24 cellular contexts compared by ENCODE assay signal in the genomic region with DNA sequence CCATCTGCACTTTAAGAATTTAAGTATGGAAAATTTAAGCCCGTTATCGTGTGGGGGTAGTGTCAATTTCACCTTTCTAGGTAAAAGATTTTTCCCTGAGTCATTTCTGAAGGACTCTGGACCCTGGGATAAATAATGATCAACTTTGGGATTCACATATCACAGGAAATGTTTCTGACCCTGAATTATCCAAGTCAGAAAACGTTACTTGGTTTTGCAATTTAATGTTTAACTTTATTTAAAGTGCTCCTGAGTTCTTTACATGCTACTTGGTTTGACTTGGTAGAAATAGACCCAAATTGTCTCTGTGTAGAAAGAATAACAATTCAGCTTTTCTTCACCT. TPM values are rescaled to one million over a fixed set of nuclear protein-coding genes. Genes with fewer than 3 reads are reported as not detected.
"Had no signal": no experiment of that assay in that cellular context is flagged by ENCODE, and none has a peak within 500 bp of the region (broad histone marks: within the 10 kb centered on the region; RNA-seq: fewer than 3 reads in every experiment).

No MANE protein-coding gene starts in this region.

- H3K27me3 ChIP-seq: right atrium auricular region had no signal

- H3K4me3 ChIP-seq: dorsolateral prefrontal cortex, heart left ventricle, psoas muscle, right atrium auricular region had no signal

- H3K27ac ChIP-seq: dorsolateral prefrontal cortex, heart left ventricle, neutrophil, psoas muscle, right atrium auricular region had no signal

- H3K36me3 ChIP-seq: heart left ventricle, neutrophil, right atrium auricular region had no signal

- ATAC-seq: esophagus mucosa; heart left ventricle; left ventricle myocardium superior; naive thymus-derived CD4-positive, alpha-beta T cell; psoas muscle had no signal

- H3K4me1 ChIP-seq: heart left ventricle, psoas muscle, right atrium auricular region had no signal

- DNase-seq: cortex of kidney; dorsolateral prefrontal cortex; effector CD8-positive, alpha-beta T cell; heart left ventricle; hippocampal formation; left ventricle myocardium superior; naive thymus-derived CD4-positive, alpha-beta T cell; psoas muscle; small intestine; stimulated activated CD4-positive, alpha-beta T cell treated with anti-CD3 and anti-CD28 coated beads, Interleukin-12 subunit alpha, Interleukin-12 subunit beta, amount 100 ng/mL, for 4 hours; trophoblast cell had no signal

- H3K9me3 ChIP-seq: neutrophil, psoas muscle, right atrium auricular region had no signal

RNA-seq across cellular contexts. Expression of a gene that starts 1.5 kb away (rescaled TPM):
- total RNA-seq: esophagus mucosa, fibroblast of lung, frontal cortex, glomerular endothelial cell, heart left ventricle, left ventricle myocardium superior, lung microvascular endothelial cell, mesenteric fat pad, osteoblast, psoas muscle, right atrium auricular region, urinary bladder had no signal
- polyA plus RNA-seq: heart left ventricle; naive thymus-derived CD4-positive, alpha-beta T cell; neural cell; psoas muscle; urinary bladder had no signal

RNA-seq across cellular contexts. Expression of a gene that starts 43.7 kb away (rescaled TPM):
- total RNA-seq: dorsolateral prefrontal cortex; esophagus mucosa; fibroblast of lung; frontal cortex; glomerular endothelial cell; heart left ventricle; left ventricle myocardium superior; lung microvascular endothelial cell; mesenteric fat pad; mononuclear cell; naive thymus-derived CD4-positive, alpha-beta T cell; osteoblast; psoas muscle; right atrium auricular region; urinary bladder had no signal
- polyA plus RNA-seq: fibroblast of lung; heart left ventricle; naive thymus-derived CD4-positive, alpha-beta T cell; neural cell; psoas muscle; small intestine; thymus; urinary bladder had no signal

RNA-seq across cellular contexts. Expression of a gene that starts 55.0 kb away (rescaled TPM):
- total RNA-seq: dorsolateral prefrontal cortex, esophagus mucosa, fibroblast of lung, frontal cortex, glomerular endothelial cell, heart left ventricle, left ventricle myocardium superior, lung microvascular endothelial cell, mesenteric fat pad, mononuclear cell, osteoblast, psoas muscle, right atrium auricular region had no signal
- polyA plus RNA-seq: fibroblast of lung; heart left ventricle; naive thymus-derived CD4-positive, alpha-beta T cell; neural cell; psoas muscle; small intestine had no signal
